Comparison of ENCODE assay signal across 22 cellular contexts in genomic region chrX:82384401-82384800, GRCh38.
"Had no signal": no experiment of that assay in that cellular context is flagged by ENCODE, and none has a peak within 500 bp of the region (broad histone marks: within the 10 kb centered on the region; RNA-seq: fewer than 3 reads in every experiment).

No MANE protein-coding gene starts in this region.

- H3K27me3 Mint-ChIP-seq: naive thymus-derived CD8-positive, alpha-beta T cell; type B pancreatic cell had no signal

- H3K27me3 ChIP-seq: sigmoid colon, tibial artery had no signal

- H3K9me3 Mint-ChIP-seq: effector memory CD8-positive, alpha-beta T cell; naive thymus-derived CD8-positive, alpha-beta T cell; type B pancreatic cell had no signal

- H3K4me3 Mint-ChIP-seq: effector memory CD8-positive, alpha-beta T cell; mesothelial cell of epicardium; naive thymus-derived CD8-positive, alpha-beta T cell; nephron progenitor cell; stimulated activated effector memory CD8-positive, alpha-beta T cell treated with anti-CD3 and anti-CD28 coated beads, Interleukin-12 subunit alpha, Interleukin-12 subunit beta, amount 100 ng/mL, for 72 hours; type B pancreatic cell had no signal

- H3K36me3 Mint-ChIP-seq: mesothelial cell of epicardium; naive thymus-derived CD8-positive, alpha-beta T cell; stimulated activated effector memory CD8-positive, alpha-beta T cell treated with anti-CD3 and anti-CD28 coated beads, Interleukin-12 subunit alpha, Interleukin-12 subunit beta, amount 100 ng/mL, for 72 hours; type B pancreatic cell had no signal

- ATAC-seq: effector memory CD8-positive, alpha-beta T cell; naive thymus-derived CD8-positive, alpha-beta T cell; psoas muscle; right cardiac atrium; stimulated activated effector memory CD8-positive, alpha-beta T cell treated with anti-CD3 and anti-CD28 coated beads, Interleukin-12 subunit alpha, Interleukin-12 subunit beta, amount 100 ng/mL, for 72 hours had no signal

- DNase-seq: cortex of kidney; effector memory CD8-positive, alpha-beta T cell; mesenchymal stem cell; naive thymus-derived CD8-positive, alpha-beta T cell; nephron progenitor cell; nucleus accumbens; psoas muscle; right cardiac atrium; sigmoid colon; stimulated activated CD4-positive, alpha-beta T cell treated with anti-CD3 and anti-CD28 coated beads, Interleukin-2, amount 100 ng/mL, for 24 hours; stimulated activated CD4-positive, alpha-beta T cell treated with anti-CD3 and anti-CD28 coated beads, Interleukin-4, amount 100 ng/mL, for 24 hours; stimulated activated naive CD4-positive, alpha-beta T cell treated with Interleukin-2 at 50 U/mL for 16 hours; stomach; tibial artery had no signal

- H3K4me1 Mint-ChIP-seq: mesothelial cell of epicardium; naive thymus-derived CD8-positive, alpha-beta T cell; nephron progenitor cell; stimulated activated effector memory CD8-positive, alpha-beta T cell treated with anti-CD3 and anti-CD28 coated beads, Interleukin-12 subunit alpha, Interleukin-12 subunit beta, amount 100 ng/mL, for 72 hours had no signal

- H3K4me3 ChIP-seq: lung, psoas muscle, sigmoid colon, stomach, tibial artery had no signal

- H3K27ac Mint-ChIP-seq: effector memory CD8-positive, alpha-beta T cell; mesothelial cell of epicardium; naive thymus-derived CD8-positive, alpha-beta T cell; nephron progenitor cell; stimulated activated effector memory CD8-positive, alpha-beta T cell treated with anti-CD3 and anti-CD28 coated beads, Interleukin-12 subunit alpha, Interleukin-12 subunit beta, amount 100 ng/mL, for 72 hours; type B pancreatic cell had no signal

- H3K9me3 ChIP-seq: psoas muscle, sigmoid colon, stomach, tibial artery had no signal

- H3K36me3 ChIP-seq: sigmoid colon, stomach, tibial artery had no signal

- FAIRE-seq: endometrium, frontal cortex, keratinocyte, urothelium cell line had no signal
